27 cellular contexts compared by ENCODE assay signal in the genomic region with DNA sequence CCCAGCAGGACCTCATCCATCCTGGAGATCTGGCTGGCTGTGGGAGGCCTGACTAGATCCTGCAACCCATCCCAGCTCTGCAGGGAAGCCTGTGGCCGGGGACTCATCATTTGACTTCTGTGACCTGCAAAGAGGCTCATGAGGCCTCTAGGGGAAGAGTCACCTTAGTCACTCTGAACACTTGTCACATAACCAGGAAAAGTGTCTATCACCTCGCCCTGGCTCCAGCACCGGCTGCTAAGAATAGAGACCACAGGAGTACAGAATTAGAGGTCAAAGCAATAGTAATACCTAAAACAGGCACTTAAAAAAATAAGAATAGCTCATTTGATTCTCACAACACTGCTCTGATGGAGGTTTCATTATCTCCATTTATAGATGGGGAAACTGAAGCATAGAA. TPM values are rescaled to one million over a fixed set of nuclear protein-coding genes. Genes with fewer than 3 reads are reported as not detected.
"Had no signal": no experiment of that assay in that cellular context is flagged by ENCODE, and none has a peak within 500 bp of the region (broad histone marks: within the 10 kb centered on the region; RNA-seq: fewer than 3 reads in every experiment).

No MANE protein-coding gene starts in this region.

- H3K27ac ChIP-seq: adrenal gland, breast epithelium, SJSA1 had no signal

- H3K4me3 Mint-ChIP-seq: activated CD8-positive, alpha-beta T cell treated with anti-CD3 and anti-CD28 coated beads, Interleukin-2, amount 10 ng/mL, durations not matched to agents 7 days and 5 days; activated naive CD8-positive, alpha-beta T cell treated with anti-CD3 and anti-CD28 coated beads, Interleukin-2, amount 10 ng/mL, durations not matched to agents 7 days and 5 days; T-helper 1 cell treated with Interleukin-12 subunit alpha and Interleukin-12 subunit beta and Interleukin-4 antibody, amounts not matched to agents 30 μg/mL and 1 μg/mL, for 36 hours had no signal

- DNase-seq: activated CD4-positive, alpha-beta T cell treated with anti-CD3 and anti-CD28 coated beads for 48 hours; activated CD4-positive, alpha-beta T cell treated with anti-CD3 and anti-CD28 coated beads, Interleukin-2, amount 50 U/mL, for 4 hours; activated CD4-positive, CD25-positive, alpha-beta regulatory T cell treated with anti-CD3 and anti-CD28 coated beads, Interleukin-2, amount 50 U/mL, for 72 hours; activated CD8-positive, alpha-beta memory T cell treated with anti-CD3 and anti-CD28 coated beads, Interleukin-2, amount 50 U/mL, for 48 hours; activated CD8-positive, alpha-beta T cell treated with anti-CD3 and anti-CD28 coated beads, Interleukin-2, amount 10 ng/mL, durations not matched to agents 7 days and 5 days; activated naive CD4-positive, alpha-beta T cell treated with anti-CD3 and anti-CD28 coated beads, Interleukin-2, amount 50 U/mL, for 16 hours; activated naive CD8-positive, alpha-beta T cell treated with anti-CD3 and anti-CD28 coated beads, Interleukin-2, amount 10 ng/mL, durations not matched to agents 7 days and 5 days; activated T-cell treated with anti-CD3 and anti-CD28 coated beads, Interleukin-2, amount 50 U/mL, for 1 hour; adrenal gland; anterior cingulate cortex; central memory CD4-positive, alpha-beta T cell; Kasumi-1; KBM-7; NCI-H1048; NCI-H1930; NCI-H2171 treated with DMSO at 0.1 percent for 48 hours; NCI-H345; NCI-H510A; NCI-H526 treated with DMSO at 0.1 percent for 48 hours; NCI-H82; OCI-M1; RPMI8226; SHP77 had no signal

- ATAC-seq: activated CD8-positive, alpha-beta T cell treated with anti-CD3 and anti-CD28 coated beads, Interleukin-2, amount 10 ng/mL, durations not matched to agents 7 days and 5 days; Panc1 had no signal

- H3K9me3 ChIP-seq: adrenal gland, breast epithelium, SJSA1 had no signal

- H3K9me3 Mint-ChIP-seq: activated naive CD8-positive, alpha-beta T cell treated with anti-CD3 and anti-CD28 coated beads, Interleukin-2, amount 10 ng/mL, durations not matched to agents 7 days and 5 days; T-helper 1 cell treated with Interleukin-12 subunit alpha and Interleukin-12 subunit beta and Interleukin-4 antibody, amounts not matched to agents 30 μg/mL and 1 μg/mL, for 36 hours had no signal

- H3K27ac Mint-ChIP-seq: activated CD8-positive, alpha-beta T cell treated with anti-CD3 and anti-CD28 coated beads, Interleukin-2, amount 10 ng/mL, durations not matched to agents 7 days and 5 days; activated naive CD8-positive, alpha-beta T cell treated with anti-CD3 and anti-CD28 coated beads, Interleukin-2, amount 10 ng/mL, durations not matched to agents 7 days and 5 days; T-helper 1 cell treated with Interleukin-12 subunit alpha and Interleukin-12 subunit beta and Interleukin-4 antibody, amounts not matched to agents 30 μg/mL and 1 μg/mL, for 36 hours had no signal

- H3K4me3 ChIP-seq: adrenal gland, breast epithelium, SJSA1 had no signal

- H3K36me3 ChIP-seq: adrenal gland, breast epithelium, SJSA1 had no signal

- H3K36me3 Mint-ChIP-seq: activated naive CD8-positive, alpha-beta T cell treated with anti-CD3 and anti-CD28 coated beads, Interleukin-2, amount 10 ng/mL, durations not matched to agents 7 days and 5 days had no signal

RNA-seq across cellular contexts. Expression of a gene that starts 3.8 kb away (rescaled TPM):
- total RNA-seq: SJSA1 had no signal
